Comparison of ENCODE assay signal across 16 cellular contexts in genomic region chr12:121285856-121286255, GRCh38. TPM values are rescaled to one million over a fixed set of nuclear protein-coding genes. Genes with fewer than 3 reads are reported as not detected.
DNase-seq lines count a peak whose midpoint lies in the region; ATAC-seq and TF ChIP-seq lines count a peak whose summit lies in the region.
"Had no signal": no experiment of that assay in that cellular context is flagged by ENCODE, and none has a peak within 500 bp of the region (broad histone marks: within the 10 kb centered on the region; RNA-seq: fewer than 3 reads in every experiment).

No MANE protein-coding gene starts in this region.

- no peaks in the 10 kb centered on the region for H3K4me1 Mint-ChIP-seq in T-helper 17 cell

- in situ Hi-C loops in gastrocnemius medialis (cut with MboI; ENCODE audit: low sequenced_read_pairs in 4 of 4): no loop called here

- no peak for ATAC-seq in activated naive CD4-positive, alpha-beta T cell treated with anti-CD3 and anti-CD28 coated beads, Interleukin-2, amount 50 U/mL, for 72 hours
- no peak for ATAC-seq in T-helper 17 cell
- no peak for ATAC-seq in lower lobe of right lung
- ATAC-seq in gastrocnemius medialis: no peak
- no peak for ATAC-seq in HG03108 (IDR thresholded peaks at IDR 0.05; ENCODE audit: unreplicated experiment)
- ATAC-seq: GM12878 had no signal

- no peaks in the 10 kb centered on the region for H3K36me3 Mint-ChIP-seq in activated naive CD4-positive, alpha-beta T cell treated with anti-CD3 and anti-CD28 coated beads, Interleukin-2, amount 50 U/mL, for 72 hours
- no peaks in the 10 kb centered on the region for H3K36me3 Mint-ChIP-seq in T-helper 17 cell (ENCODE audit: low read depth)

- H3K27me3 Mint-ChIP-seq in T-helper 17 cell: no peaks in the 10 kb centered on the region
- H3K27me3 Mint-ChIP-seq: B cell; CD4-positive, alpha-beta memory T cell had no signal

- H3K27ac ChIP-seq in lower lobe of right lung: peak overlapping the region; percentile 1
- H3K27ac ChIP-seq in gastrocnemius medialis: no peak overlapping the region

- TF ChIP-seq CTCF in lower lobe of right lung (IDR thresholded peaks at IDR 0.05) (no peak), gastrocnemius medialis (IDR thresholded peaks at IDR 0.05 in 4 of 5, conservative IDR thresholded peaks at IDR 0.05 in 1 of 5) (no peak)

- no peak for DNase-seq in activated naive CD4-positive, alpha-beta T cell treated with anti-CD3 and anti-CD28 coated beads, Interleukin-2, amount 50 U/mL, for 72 hours (ENCODE audit: low spot score in 2 of 2)
- DNase-seq in activated naive CD4-positive, alpha-beta T cell (lab: John Stamatoyannopoulos, UW): no peak
- DNase-seq in T-helper 17 cell (no peak), lower lobe of right lung (no peak), MV-4-11 (lab: John Stamatoyannopoulos, UW) (no peak), gastrocnemius medialis (no peak)
- DNase-seq: ACHN; C1 segment of cervical spinal cord; CD4-positive, alpha-beta memory T cell; DMS79; HCEC 1CT; HFFc6; IMR-90 had no signal

- no peak for TF ChIP-seq POLR2A in gastrocnemius medialis (IDR thresholded peaks at IDR 0.05)

- H3K36me3 ChIP-seq in lower lobe of right lung (peaks cover 6% of the 10 kb centered on the region), gastrocnemius medialis (no peaks in the 10 kb centered on the region)

- H3K9me3 Mint-ChIP-seq in activated naive CD4-positive, alpha-beta T cell treated with anti-CD3 and anti-CD28 coated beads, Interleukin-2, amount 50 U/mL, for 72 hours: no peaks in the 10 kb centered on the region
- H3K9me3 Mint-ChIP-seq: HFFc6 had no signal

- H3K4me1 ChIP-seq in lower lobe of right lung (peaks cover 58% of the 10 kb centered on the region), gastrocnemius medialis (peaks cover 0 to 9% of the 10 kb centered on the region in 2 donors)

- intact Hi-C loops in lower lobe of right lung (cut with DNase I): no loop called here
- intact Hi-C loops in gastrocnemius medialis (cut with DNase I; ENCODE audit: low total_unique reads): no loop called here

- peak overlapping the region; percentile 37 to 90 for H3K27ac Mint-ChIP-seq in activated naive CD4-positive, alpha-beta T cell treated with anti-CD3 and anti-CD28 coated beads, Interleukin-2, amount 50 U/mL, for 72 hours
- H3K27ac Mint-ChIP-seq in T-helper 17 cell: peak overlapping the region; percentile 56
- H3K27ac Mint-ChIP-seq: B cell, HFFc6 had no signal

- H3K9me3 ChIP-seq in T-helper 17 cell (ENCODE audit: control insufficient read depth, low read length, poor library complexity, severe bottlenecking) (no peaks in the 10 kb centered on the region), lower lobe of right lung (no peaks in the 10 kb centered on the region), gastrocnemius medialis (no peaks in the 10 kb centered on the region)

- no peak overlapping the region for H3K4me3 ChIP-seq in lower lobe of right lung
- H3K4me3 ChIP-seq in gastrocnemius medialis: no peak overlapping the region
- H3K4me3 ChIP-seq: GM12878 had no signal

- no peak overlapping the region for H3K4me3 Mint-ChIP-seq in T-helper 17 cell
- H3K4me3 Mint-ChIP-seq: B cell; CD4-positive, alpha-beta memory T cell; HFFc6 had no signal

- H3K27me3 ChIP-seq in lower lobe of right lung (ENCODE audit: low read depth) (no peaks in the 10 kb centered on the region), gastrocnemius medialis (no peaks in the 10 kb centered on the region)

RNA-seq across cellular contexts. Expression of gene CAMKK2, which starts 10.7 kb away (rescaled TPM):
- 10 to 100 TPM; 15.0 to 27.7 TPM for total RNA-seq in activated naive CD4-positive, alpha-beta T cell treated with anti-CD3 and anti-CD28 coated beads, Interleukin-2, amount 50 U/mL, for 72 hours
- total RNA-seq in T-helper 17 cell (10 to 100 TPM; 12.5 to 15.8 TPM), lower lobe of right lung (40.4 TPM), gastrocnemius medialis (10 to 100 TPM in 1 of 4 donors, 1 to 10 TPM in 3; 6.0 to 10.2 (median 7.5) TPM)
